In the genomic region with DNA sequence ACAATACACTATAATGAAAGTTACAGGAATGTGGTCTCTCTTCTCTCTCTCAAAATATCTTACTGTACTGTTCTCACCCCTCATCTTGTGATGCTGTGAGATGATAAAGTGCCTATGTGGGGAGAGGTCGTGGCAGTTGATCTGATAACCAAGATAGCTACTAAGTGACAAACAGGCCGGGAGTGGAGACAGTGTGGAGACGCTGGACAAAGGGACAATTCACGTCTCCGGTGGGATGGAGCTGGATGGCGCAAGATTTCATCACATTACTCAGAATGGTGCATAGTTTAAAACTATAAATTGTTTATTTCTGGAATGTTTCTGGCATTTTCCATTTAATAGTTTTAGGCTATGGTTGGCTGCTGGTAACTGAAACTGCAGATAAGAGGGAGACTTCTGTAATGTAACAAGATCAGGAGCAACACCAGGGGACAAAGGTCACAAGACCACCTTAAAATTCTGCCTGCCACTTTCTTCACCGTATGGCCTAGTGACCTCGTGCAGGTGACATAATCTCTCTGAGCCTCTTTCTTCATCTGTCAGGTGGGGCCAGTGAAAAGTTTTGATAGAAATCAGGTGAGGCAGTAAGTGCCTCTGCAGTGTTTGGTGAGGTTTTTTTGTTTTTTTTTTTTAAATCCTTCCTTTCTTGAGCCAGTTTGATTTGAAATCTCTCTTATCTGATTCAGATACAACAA, we compare ENCODE assay signal across 12 cellular contexts. TPM values are rescaled to one million over a fixed set of nuclear protein-coding genes. Genes with fewer than 3 reads are reported as not detected.
A peak's percentile ranks its signal among the peaks of the same experiment; 100 is the strongest.
DNase-seq lines count a peak whose midpoint lies in the region; ATAC-seq and TF ChIP-seq lines count a peak whose summit lies in the region.
"Had no signal": no experiment of that assay in that cellular context is flagged by ENCODE, and none has a peak within 500 bp of the region (broad histone marks: within the 10 kb centered on the region; RNA-seq: fewer than 3 reads in every experiment).

No MANE protein-coding gene starts in this region.

- H3K4me1 ChIP-seq in CD4-positive, CD25-positive, alpha-beta regulatory T cell (ENCODE audit: control insufficient read depth, insufficient read depth, low read length, poor library complexity, severe bottlenecking) = peaks cover 7% of the 10 kb centered on the region
- H3K4me1 ChIP-seq in RWPE2 (ENCODE audit: insufficient read depth, poor library complexity, severe bottlenecking) = peaks cover 4% of the 10 kb centered on the region
- peaks cover 23% of the 10 kb centered on the region for H3K4me1 ChIP-seq in osteoblast (ENCODE audit: insufficient read depth, low read length)
- H3K4me1 ChIP-seq: foreskin keratinocyte had no signal

- H3K9me3 Mint-ChIP-seq in CD4-positive, CD25-positive, alpha-beta regulatory T cell = no peaks in the 10 kb centered on the region
- H3K9me3 Mint-ChIP-seq: CD4-positive, alpha-beta T cell; stimulated activated naive B cell treated with anti-CD40 and anti-IgM and Interleukin-4, amounts not matched to agents 10 μg/mL and 1 μg/mL and 100 μg/mL, for 72 hours had no signal

- H3K79me2 ChIP-seq in osteoblast (ENCODE audit: insufficient read depth, low read length) = no peaks in the 10 kb centered on the region

- no peaks in the 10 kb centered on the region for H3K36me3 ChIP-seq in CD4-positive, CD25-positive, alpha-beta regulatory T cell (ENCODE audit: control insufficient read depth, insufficient read depth, low read length)
- H3K36me3 ChIP-seq in RWPE2 (ENCODE audit: low read depth) (no peaks in the 10 kb centered on the region), osteoblast (ENCODE audit: insufficient read depth, low read length) (no peaks in the 10 kb centered on the region)

- DNase-seq in CD4-positive, CD25-positive, alpha-beta regulatory T cell = no peak
- no peak for DNase-seq in RWPE2 (ENCODE audit: low spot score)
- peak; percentile 44 for DNase-seq in osteoblast (ENCODE audit: insufficient read length, low spot score, missing footprints)
- DNase-seq in NCI-H1436 treated with DMSO at 0.1 percent for 48 hours (lab: John Stamatoyannopoulos, UW) = no peak
- DNase-seq in SIG-M5 treated with dmso at 0.1 percent for 504 hours (lab: John Stamatoyannopoulos, UW; ENCODE audit: unreplicated experiment) = no peak
- DNase-seq: CD4-positive, alpha-beta T cell; foreskin keratinocyte; stimulated activated CD4-positive, alpha-beta T cell treated with anti-CD3 and anti-CD28 coated beads, Interleukin-12 subunit alpha, Interleukin-12 subunit beta, amount 100 ng/mL, for 4 hours; stimulated activated naive B cell treated with anti-CD40 and anti-IgM and Interleukin-4, amounts not matched to agents 10 μg/mL and 1 μg/mL and 100 μg/mL, for 72 hours had no signal

- no peak overlapping the region for H3K4me3 ChIP-seq in CD4-positive, CD25-positive, alpha-beta regulatory T cell (ENCODE audit: low read depth, low read length)
- H3K4me3 ChIP-seq in RWPE2 (ENCODE audit: severe bottlenecking) (no peak overlapping the region), osteoblast (ENCODE audit: insufficient read depth, low read length) (no peak overlapping the region)

- H3K4me3 Mint-ChIP-seq in CD4-positive, CD25-positive, alpha-beta regulatory T cell = no peak overlapping the region
- H3K4me3 Mint-ChIP-seq: CD4-positive, alpha-beta T cell; stimulated activated naive B cell treated with anti-CD40 and anti-IgM and Interleukin-4, amounts not matched to agents 10 μg/mL and 1 μg/mL and 100 μg/mL, for 72 hours had no signal

- no peaks in the 10 kb centered on the region for H4K20me1 ChIP-seq in osteoblast (ENCODE audit: insufficient read depth, low read length)

- no peaks in the 10 kb centered on the region for H3K27me3 Mint-ChIP-seq in CD4-positive, CD25-positive, alpha-beta regulatory T cell
- H3K27me3 Mint-ChIP-seq: CD4-positive, alpha-beta T cell; stimulated activated naive B cell treated with anti-CD40 and anti-IgM and Interleukin-4, amounts not matched to agents 10 μg/mL and 1 μg/mL and 100 μg/mL, for 72 hours had no signal

- H3K4me2 ChIP-seq in osteoblast (ENCODE audit: insufficient read depth, low read length) = peak overlapping the region; percentile 14

- H3K27ac Mint-ChIP-seq in CD4-positive, CD25-positive, alpha-beta regulatory T cell = peak overlapping the region; percentile 46 to 70 (median 56)
- H3K27ac Mint-ChIP-seq: CD4-positive, alpha-beta T cell had no signal

- H2AFZ ChIP-seq in osteoblast (ENCODE audit: low read length) = no peak overlapping the region

- H3K4me1 Mint-ChIP-seq in CD4-positive, CD25-positive, alpha-beta regulatory T cell = peaks cover 6 to 51% (median 40%) of the 10 kb centered on the region in 4 donors

- no peaks in the 10 kb centered on the region for H3K27me3 ChIP-seq in CD4-positive, CD25-positive, alpha-beta regulatory T cell (ENCODE audit: control insufficient read depth, insufficient read depth, low read length)
- H3K27me3 ChIP-seq in RWPE2 (ENCODE audit: insufficient read depth, poor library complexity, severe bottlenecking) = no peaks in the 10 kb centered on the region
- no peaks in the 10 kb centered on the region for H3K27me3 ChIP-seq in osteoblast (ENCODE audit: insufficient read depth, low read length)
- H3K27me3 ChIP-seq: foreskin keratinocyte had no signal

- no peak for TF ChIP-seq CTCF in RWPE2 (IDR thresholded peaks at IDR 0.05; ENCODE audit: poor library complexity, severe bottlenecking)
- TF ChIP-seq CTCF in osteoblast (IDR thresholded peaks at IDR 0.05; ENCODE audit: extremely low read depth, low read depth, low read length) = no peak

- no peak for ATAC-seq in CD4-positive, CD25-positive, alpha-beta regulatory T cell (ENCODE audit: low read depth in 2 of 2)
- ATAC-seq in RWPE2 (ENCODE audit: low read depth) = no peak
- no peak for ATAC-seq in HG02973 (IDR thresholded peaks at IDR 0.05; ENCODE audit: unreplicated experiment)
- no peak for ATAC-seq in HG03432 (IDR thresholded peaks at IDR 0.05; ENCODE audit: unreplicated experiment)
- ATAC-seq: foreskin keratinocyte; stimulated activated naive B cell treated with anti-CD40 and anti-IgM and Interleukin-4, amounts not matched to agents 10 μg/mL and 1 μg/mL and 100 μg/mL, for 72 hours had no signal

- no peak overlapping the region for H3K27ac ChIP-seq in CD4-positive, CD25-positive, alpha-beta regulatory T cell (ENCODE audit: insufficient read depth, low read length, poor library complexity, severe bottlenecking)
- H3K27ac ChIP-seq in RWPE2 (ENCODE audit: poor library complexity, severe bottlenecking) (peak overlapping the region; percentile 13), cingulate gyrus (ENCODE audit: low read depth, low read length) (peak overlapping the region; percentile 24), osteoblast (ENCODE audit: low read depth, low read length) (peak overlapping the region; percentile 13)
- H3K27ac ChIP-seq: foreskin keratinocyte had no signal

- peaks cover 7% of the 10 kb centered on the region for H3K36me3 Mint-ChIP-seq in CD4-positive, CD25-positive, alpha-beta regulatory T cell

- no peaks in the 10 kb centered on the region for H3K9me3 ChIP-seq in CD4-positive, CD25-positive, alpha-beta regulatory T cell (ENCODE audit: control insufficient read depth in 2 of 2, low read length in 2 of 2)
- H3K9me3 ChIP-seq in RWPE2 (ENCODE audit: severe bottlenecking) (no peaks in the 10 kb centered on the region), osteoblast (ENCODE audit: low read depth, low read length) (no peaks in the 10 kb centered on the region)

RNA-seq across cellular contexts. Expression of a gene that starts 54.4 kb away (rescaled TPM):
- total RNA-seq in CD4-positive, CD25-positive, alpha-beta regulatory T cell = 122 TPM
- 10 to 100 TPM; 38.3 to 56.6 (median 40.2) TPM for polyA plus RNA-seq in CD4-positive, CD25-positive, alpha-beta regulatory T cell
- 1.4 and 4.7 TPM in 2 replicates for total RNA-seq in osteoblast

Comparison
In these comparisons a context has a peak if more than half of its experiments do, and no peak if none do; other contexts are left out.
1. RNA of a gene that starts 54.4 kb away (total RNA-seq): 122 TPM in CD4-positive, CD25-positive, alpha-beta regulatory T cell (single experiment); 1.4 to 4.7 TPM in osteoblast; every median in the first group is over 10 times any median in the second.